9 cellular contexts compared by ENCODE assay signal in genomic region chr19:50325310-50326100, GRCh38. TPM values are rescaled to one million over a fixed set of nuclear protein-coding genes. Genes with fewer than 3 reads are reported as not detected.
DNase-seq lines count a peak whose midpoint lies in the region; ATAC-seq lines count a peak whose summit lies in the region.
"Had no signal": no experiment of that assay in that cellular context is flagged by ENCODE, and none has a peak within 500 bp of the region (broad histone marks: within the 10 kb centered on the region; RNA-seq: fewer than 3 reads in every experiment).

No MANE protein-coding gene starts in this region.

- peaks cover 48% of the 10 kb centered on the region for H3K4me1 Mint-ChIP-seq in stimulated activated memory B cell treated with anti-CD40 and anti-IgM and Interleukin-4, amounts not matched to agents 10 μg/mL and 1 μg/mL and 100 μg/mL, for 72 hours

- H3K36me3 ChIP-seq in H7 (replicated peaks; ENCODE audit: control insufficient read depth, insufficient read depth, low read length) (no peaks in the 10 kb centered on the region; the same call in 1 of the 2 replicates), ectodermal cell (ENCODE audit: control insufficient read depth, insufficient read depth, low read length) (no peaks in the 10 kb centered on the region)
- H3K36me3 ChIP-seq: gastrocnemius medialis had no signal

- ATAC-seq in stimulated activated memory B cell treated with anti-CD40 and anti-IgM and Interleukin-4, amounts not matched to agents 10 μg/mL and 1 μg/mL and 100 μg/mL, for 72 hours: peak; percentile 31
- no peak for ATAC-seq in HG03097 (IDR thresholded peaks at IDR 0.05; ENCODE audit: low FRiP score, unreplicated experiment)
- ATAC-seq: gastrocnemius medialis had no signal

- H3K4me3 ChIP-seq in H7 (ENCODE audit: insufficient read depth, low read depth, low read length) (peak overlapping the region; percentile 33), ectodermal cell (ENCODE audit: insufficient read depth, low read depth, low read length) (peak overlapping the region; percentile 25)

- no peaks in the 10 kb centered on the region for H3K9me3 ChIP-seq in ectodermal cell (ENCODE audit: control insufficient read depth, low read length)
- H3K9me3 ChIP-seq: gastrocnemius medialis had no signal

- DNase-seq in AG08396 (ENCODE audit: low spot score) (peak; percentile 99), H7 (peak; percentile 100), NCI-H526 (lab: John Stamatoyannopoulos, UW) (peak; percentile 79 to 97), midbrain (lab: John Stamatoyannopoulos, UW) (peak; percentile 82)
- peak; percentile 45 to 53 for DNase-seq in activated CD4-positive, alpha-beta T cell treated with anti-CD3 and anti-CD28 coated beads, Interleukin-2, amount 50 U/mL, for 4 hours

- no peak overlapping the region for H3K27ac ChIP-seq in ectodermal cell (ENCODE audit: insufficient read depth, low read depth, low read length, poor library complexity, severe bottlenecking)
- H3K27ac ChIP-seq: gastrocnemius medialis had no signal

- no peaks in the 10 kb centered on the region for H3K9me3 Mint-ChIP-seq in stimulated activated memory B cell treated with anti-CD40 and anti-IgM and Interleukin-4, amounts not matched to agents 10 μg/mL and 1 μg/mL and 100 μg/mL, for 72 hours

- WGBS in ectodermal cell, 2 experiments: 16 to 17% methylated on average over 48 of the region's 48 CpGs

- peak overlapping the region; percentile 26 for H3K27ac Mint-ChIP-seq in stimulated activated memory B cell treated with anti-CD40 and anti-IgM and Interleukin-4, amounts not matched to agents 10 μg/mL and 1 μg/mL and 100 μg/mL, for 72 hours

- H3K36me3 Mint-ChIP-seq in stimulated activated memory B cell treated with anti-CD40 and anti-IgM and Interleukin-4, amounts not matched to agents 10 μg/mL and 1 μg/mL and 100 μg/mL, for 72 hours: peaks cover 51% of the 10 kb centered on the region

- H3K4me1 ChIP-seq in ectodermal cell (ENCODE audit: control insufficient read depth, insufficient read depth, low read length): peaks cover 4% of the 10 kb centered on the region

- H3K27me3 ChIP-seq in H7 (ENCODE audit: control insufficient read depth, insufficient read depth, low read length) (peaks cover 20% of the 10 kb centered on the region), ectodermal cell (ENCODE audit: control insufficient read depth, insufficient read depth, low read length, poor library complexity, severe bottlenecking) (peaks cover 31% of the 10 kb centered on the region)

- peak overlapping the region; percentile 61 for H3K4me3 Mint-ChIP-seq in stimulated activated memory B cell treated with anti-CD40 and anti-IgM and Interleukin-4, amounts not matched to agents 10 μg/mL and 1 μg/mL and 100 μg/mL, for 72 hours

- peaks cover 14% of the 10 kb centered on the region for H3K27me3 Mint-ChIP-seq in stimulated activated memory B cell treated with anti-CD40 and anti-IgM and Interleukin-4, amounts not matched to agents 10 μg/mL and 1 μg/mL and 100 μg/mL, for 72 hours

RNA-seq across cellular contexts. Expression of gene KCNC3, which starts 3.7 kb away (rescaled TPM):
- 0.14 and 0.37 TPM in 2 replicates for total RNA-seq in H7 (2014; rRNA removed; shearing (Covaris generic))
- polyA plus RNA-seq in ectodermal cell (2013, experiment 1 of 4): 11.1 TPM
- 12.3 TPM for polyA plus RNA-seq in ectodermal cell (2013, experiment 2 of 4)
- 6.0 TPM for polyA plus RNA-seq in ectodermal cell (2013, experiment 3 of 4)
- polyA plus RNA-seq in ectodermal cell (2013, experiment 4 of 4): 9.1 TPM

RNA-seq across cellular contexts. Expression of gene NAPSA, which starts 39.9 kb away (rescaled TPM):
- 0.44 and 0.59 TPM in 2 replicates for total RNA-seq in H7 (2014; rRNA removed; shearing (Covaris generic))
- 0.39 TPM for polyA plus RNA-seq in ectodermal cell (2013, experiment 1 of 4)
- polyA plus RNA-seq in ectodermal cell (2013, experiment 2 of 4): 0.37 TPM
- polyA plus RNA-seq in ectodermal cell (2013, experiment 3 of 4): 0.69 TPM
- polyA plus RNA-seq in ectodermal cell (2013, experiment 4 of 4): 0.73 TPM

RNA-seq across cellular contexts. Expression of gene NR1H2, which starts 50.8 kb away (rescaled TPM):
- total RNA-seq in H7 (2014; rRNA removed; shearing (Covaris generic)): 73.7 and 90.1 TPM in 2 replicates
- 36.5 TPM for polyA plus RNA-seq in ectodermal cell (2013, experiment 1 of 4)
- polyA plus RNA-seq in ectodermal cell (2013, experiment 2 of 4): 35.2 TPM
- 23.8 TPM for polyA plus RNA-seq in ectodermal cell (2013, experiment 3 of 4)
- 27.4 TPM for polyA plus RNA-seq in ectodermal cell (2013, experiment 4 of 4)

RNA-seq across cellular contexts. Expression of gene POLD1, which starts 58.6 kb away (rescaled TPM):
- 167 and 185 TPM in 2 replicates for total RNA-seq in H7 (2014; rRNA removed; shearing (Covaris generic))
- polyA plus RNA-seq in ectodermal cell (2013, experiment 1 of 4): 157 TPM
- 134 TPM for polyA plus RNA-seq in ectodermal cell (2013, experiment 2 of 4)
- 98.3 TPM for polyA plus RNA-seq in ectodermal cell (2013, experiment 3 of 4)
- 99.4 TPM for polyA plus RNA-seq in ectodermal cell (2013, experiment 4 of 4)

Comparison
In these comparisons a context has a peak if more than half of its experiments do, and no peak if none do; other contexts are left out.
1. DNase-seq: peak in every context shown above with its lines; median percentile 100 in H7; 99 in AG08396; 88 in NCI-H526; 82 in midbrain; 49 in activated CD4-positive, alpha-beta T cell treated with anti-CD3 and anti-CD28 coated beads, Interleukin-2, amount 50 U/mL, for 4 hours.